Comparison of ENCODE assay signal across 1 cellular context in genomic region chr12:121934318-121934682, GRCh38.
TF ChIP-seq lines count a peak whose summit lies in the region.

No MANE protein-coding gene starts in this region.

TF ChIP-seq in H1, 55 proteins besides CTCF, POLR2A, EP300 and RAD21:
- TF ChIP-seq, protein P1, sequence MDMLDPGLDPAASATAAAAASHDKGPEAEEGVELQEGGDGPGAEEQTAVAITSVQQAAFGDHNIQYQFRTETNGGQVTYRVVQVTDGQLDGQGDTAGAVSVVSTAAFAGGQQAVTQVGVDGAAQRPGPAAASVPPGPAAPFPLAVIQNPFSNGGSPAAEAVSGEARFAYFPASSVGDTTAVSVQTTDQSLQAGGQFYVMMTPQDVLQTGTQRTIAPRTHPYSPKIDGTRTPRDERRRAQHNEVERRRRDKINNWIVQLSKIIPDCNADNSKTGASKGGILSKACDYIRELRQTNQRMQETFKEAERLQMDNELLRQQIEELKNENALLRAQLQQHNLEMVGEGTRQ (IDR thresholded peaks at IDR 0.05; ENCODE audit: low read length), result no peak
- no peak for TF ChIP-seq TAF1 (IDR thresholded peaks at IDR 0.05; ENCODE audit: low read depth, low read length)
- TF ChIP-seq SUZ12 (IDR thresholded peaks at IDR 0.05; ENCODE audit: low read length), result no peak
- no peak for TF ChIP-seq SAP30 (IDR thresholded peaks at IDR 0.05; ENCODE audit: insufficient read depth, insufficient replicate concordance, low read length)
- no peak for TF ChIP-seq YY1 (IDR thresholded peaks at IDR 0.05; ENCODE audit: low read depth, low read length)
- TF ChIP-seq GABPA (IDR thresholded peaks at IDR 0.05; ENCODE audit: borderline replicate concordance, insufficient read depth, low read length), result no peak
- no peak for TF ChIP-seq NRF1 (IDR thresholded peaks at IDR 0.05; ENCODE audit: low read depth, low read length)
- no peak for TF ChIP-seq BCL11A (IDR thresholded peaks at IDR 0.05; ENCODE audit: low read depth in 2 of 2, low read length in 2 of 2)
- TF ChIP-seq SP2 (IDR thresholded peaks at IDR 0.05; ENCODE audit: low read length), result no peak
- no peak for TF ChIP-seq BACH1 (IDR thresholded peaks at IDR 0.05; ENCODE audit: low read length)
- TF ChIP-seq ZNF274 (IDR thresholded peaks at IDR 0.05; ENCODE audit: borderline replicate concordance, extremely low read depth, low read length), result no peak
- TF ChIP-seq CHD2 (IDR thresholded peaks at IDR 0.05; ENCODE audit: low read length), result no peak
- no peak for TF ChIP-seq CTBP2 (IDR thresholded peaks at IDR 0.05; ENCODE audit: borderline replicate concordance, insufficient read depth, insufficient read length, low read length)
- TF ChIP-seq SP1 (IDR thresholded peaks at IDR 0.05; ENCODE audit: low read depth, low read length), result no peak
- no peak for TF ChIP-seq KDM4A (IDR thresholded peaks at IDR 0.05; ENCODE audit: low read depth, low read length, severe bottlenecking)
- TF ChIP-seq TEAD4 (IDR thresholded peaks at IDR 0.05; ENCODE audit: low read depth, low read length), result no peak
- no peak for TF ChIP-seq POU5F1 (IDR thresholded peaks at IDR 0.05; ENCODE audit: low read depth, low read length)
- no peak for TF ChIP-seq MAFK (IDR thresholded peaks at IDR 0.05; ENCODE audit: low read depth, low read length)
- TF ChIP-seq FOSL1 (IDR thresholded peaks at IDR 0.05; ENCODE audit: insufficient read depth, low read depth, low read length), result no peak
- TF ChIP-seq ATF2 (IDR thresholded peaks at IDR 0.05; ENCODE audit: low read length), result no peak
